ENCODE assay signal across 9 cellular contexts in genomic region chr16:27237229-27238015, GRCh38. TPM values are rescaled to one million over a fixed set of nuclear protein-coding genes. Genes with fewer than 3 reads are reported as not detected.
DNase-seq lines count a peak whose midpoint lies in the region; ATAC-seq and TF ChIP-seq lines count a peak whose summit lies in the region.
"Had no signal": no experiment of that assay in that cellular context is flagged by ENCODE, and none has a peak within 500 bp of the region (broad histone marks: within the 10 kb centered on the region; RNA-seq: fewer than 3 reads in every experiment).

No MANE protein-coding gene starts in this region.

- H3K4me2 ChIP-seq in OCI-LY3 (ENCODE audit: low read length): peak overlapping the region; percentile 76
- H3K4me2 ChIP-seq: KMS-11 had no signal

- peak overlapping the region; percentile 56 for H3K4me3 ChIP-seq in OCI-LY3 (ENCODE audit: low read length)

- peak overlapping the region; percentile 52; the same call in 1 of the 2 replicates for H3K9ac ChIP-seq in OCI-LY3 (ENCODE audit: low read length)
- H3K9ac ChIP-seq: KMS-11 had no signal

- no peaks in the 10 kb centered on the region for H3K36me3 ChIP-seq in OCI-LY3 (replicated peaks; ENCODE audit: low read depth, low read length)

- no peaks in the 10 kb centered on the region for H4K20me1 ChIP-seq in OCI-LY3 (ENCODE audit: insufficient read depth, low read length)

- no peaks in the 10 kb centered on the region; the same call in 1 of the 2 replicates for H3K9me3 ChIP-seq in OCI-LY3 (ENCODE audit: insufficient read depth, low read length)

- no peaks in the 10 kb centered on the region for H3K79me2 ChIP-seq in OCI-LY3 (ENCODE audit: low read length)

- H2AFZ ChIP-seq in OCI-LY3 (ENCODE audit: low read depth, low read length): peak overlapping the region; percentile 9; the same call in 1 of the 2 replicates

- H3K27ac ChIP-seq in OCI-LY3 (ENCODE audit: low read length): peak overlapping the region; percentile 43
- H3K27ac ChIP-seq: KMS-11 had no signal

- TF ChIP-seq POLR2A in GM15510 (IDR thresholded peaks at IDR 0.05; ENCODE audit: borderline replicate concordance, extremely low read depth, insufficient read length): peak; percentile 42

- ATAC-seq in HG02623 (IDR thresholded peaks at IDR 0.05; ENCODE audit: unreplicated experiment): peak; percentile 62
- peak; percentile 4 for ATAC-seq in left lobe of liver

- DNase-seq in activated naive CD4-positive, alpha-beta T cell (lab: John Stamatoyannopoulos, UW): peak in 3 of 4 experiments; percentile 46 to 59 (median 48)
- DNase-seq in left lobe of liver (ENCODE audit: low spot score): peak; percentile 46
- DNase-seq in stimulated activated CD8-positive, alpha-beta memory T cell treated with anti-CD3 and anti-CD28 coated beads, Interleukin-12 subunit alpha, Interleukin-12 subunit beta, amount 100 ng/mL, for 24 hours (ENCODE audit: extremely low read depth): peak; percentile 61
- DNase-seq in NCI-H2081 treated with DMSO at 0.1 percent for 48 hours (lab: John Stamatoyannopoulos, UW): no peak
- DNase-seq in NCI-H526 (lab: John Stamatoyannopoulos, UW): no peak

- H3K27me3 ChIP-seq in OCI-LY3 (ENCODE audit: low read depth, low read length): no peaks in the 10 kb centered on the region

- peaks cover 48% of the 10 kb centered on the region for H3K4me1 ChIP-seq in OCI-LY3 (ENCODE audit: low read length)

- TF ChIP-seq CTCF in OCI-LY3 (IDR thresholded peaks at IDR 0.05; ENCODE audit: low read depth, low read length): no peak

RNA-seq across cellular contexts. Expression of gene NSMCE1, which starts 31.1 kb away (rescaled TPM):
- 27.9 TPM for total RNA-seq in left lobe of liver

RNA-seq across cellular contexts. Expression of gene KDM8, which starts 34.1 kb away (rescaled TPM):
- total RNA-seq in left lobe of liver: 73.7 TPM

Comparison
In these comparisons a context has a peak if more than half of its experiments do, and no peak if none do; other contexts are left out.
1. DNase-seq: peak in activated naive CD4-positive, alpha-beta T cell (3 of 4), left lobe of liver (single experiment) and stimulated activated CD8-positive, alpha-beta memory T cell treated with anti-CD3 and anti-CD28 coated beads, Interleukin-12 subunit alpha, Interleukin-12 subunit beta, amount 100 ng/mL, for 24 hours (single experiment); none in NCI-H2081 treated with DMSO at 0.1 percent for 48 hours (single experiment) and NCI-H526 (0 of 2).